In the genomic region with DNA sequence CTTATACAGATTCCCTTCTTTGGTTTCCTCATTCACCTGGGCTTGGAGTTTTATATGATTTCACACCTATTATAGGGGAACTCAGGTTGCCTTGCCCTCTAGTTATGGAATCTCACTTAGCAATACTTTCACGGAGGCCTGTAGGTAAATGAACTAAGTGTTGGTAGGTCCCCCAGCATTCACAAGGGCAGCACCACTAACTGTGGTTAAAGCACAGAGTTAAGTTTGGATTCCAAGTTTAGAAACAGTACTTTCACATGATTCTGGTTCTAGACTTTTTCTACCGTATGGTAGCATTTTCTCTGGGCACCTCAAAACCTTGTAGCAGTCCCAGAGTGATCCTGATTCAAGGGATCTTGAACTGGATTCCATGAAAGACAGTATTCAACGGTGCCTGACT, we compare ENCODE assay signal across 31 cellular contexts. TPM values are rescaled to one million over a fixed set of nuclear protein-coding genes. Genes with fewer than 3 reads are reported as not detected.
"Had no signal": no experiment of that assay in that cellular context is flagged by ENCODE, and none has a peak within 500 bp of the region (broad histone marks: within the 10 kb centered on the region; RNA-seq: fewer than 3 reads in every experiment).

No MANE protein-coding gene starts in this region.

- H3K9me3 ChIP-seq: ascending aorta, gastrocnemius medialis, left ventricle myocardium inferior, mucosa of descending colon, neutrophil, ovary, right lobe of liver, testis, uterus had no signal

- H3K4me1 ChIP-seq: ascending aorta, gastrocnemius medialis, left ventricle myocardium inferior, testis, uterus had no signal

- H3K27me3 ChIP-seq: ascending aorta, brain microvascular endothelial cell, gastrocnemius medialis, neutrophil, ovary, right lobe of liver, testis, uterus had no signal

- H3K4me3 ChIP-seq: ascending aorta, gastrocnemius medialis, left ventricle myocardium inferior, mucosa of descending colon, ovary, right lobe of liver, testis, uterus had no signal

- H3K36me3 ChIP-seq: ascending aorta, brain microvascular endothelial cell, gastrocnemius medialis, left ventricle myocardium inferior, neutrophil, ovary, right lobe of liver, uterus had no signal

- H3K27ac ChIP-seq: ascending aorta, brain microvascular endothelial cell, gastrocnemius medialis, left ventricle myocardium inferior, neutrophil, ovary, right lobe of liver, testis, uterus had no signal

- H3K4me3 Mint-ChIP-seq: activated CD4-positive, alpha-beta T cell treated with anti-CD3 and anti-CD28 coated beads for 36 hours; activated naive CD4-positive, alpha-beta T cell treated with anti-CD3 and anti-CD28 coated beads, Interleukin-2, amount 10 ng/mL, durations not matched to agents 7 days and 5 days; activated naive CD8-positive, alpha-beta T cell treated with anti-CD3 and anti-CD28 coated beads, Interleukin-2, amount 10 ng/mL, durations not matched to agents 7 days and 5 days; effector memory CD8-positive, alpha-beta T cell; nephron progenitor cell had no signal

- H3K9me3 Mint-ChIP-seq: activated naive CD4-positive, alpha-beta T cell treated with anti-CD3 and anti-CD28 coated beads, Interleukin-2, amount 10 ng/mL, durations not matched to agents 7 days and 5 days; activated naive CD8-positive, alpha-beta T cell treated with anti-CD3 and anti-CD28 coated beads, Interleukin-2, amount 10 ng/mL, durations not matched to agents 7 days and 5 days; effector memory CD8-positive, alpha-beta T cell; nephron progenitor cell had no signal

- DNase-seq: activated CD4-positive, alpha-beta T cell treated with anti-CD3 and anti-CD28 coated beads for 36 hours; activated CD4-positive, CD25-positive, alpha-beta regulatory T cell; activated CD8-positive, alpha-beta memory T cell treated with anti-CD3 and anti-CD28 coated beads for 24 hours; activated gamma-delta T cell; activated naive CD4-positive, alpha-beta T cell treated with anti-CD3 and anti-CD28 coated beads, Interleukin-2, amount 10 ng/mL, durations not matched to agents 7 days and 5 days; activated naive CD8-positive, alpha-beta T cell treated with anti-CD3 and anti-CD28 coated beads, Interleukin-2, amount 10 ng/mL, durations not matched to agents 7 days and 5 days; brain microvascular endothelial cell; caudate nucleus; cortex of kidney; effector memory CD8-positive, alpha-beta T cell; erythroblast; gastrocnemius medialis; glutamatergic neuron; islet precursor cell; left ventricle myocardium inferior; mucosa of descending colon; nephron progenitor cell; ovary; right lobe of liver; stimulated activated CD4-positive, alpha-beta T cell treated with anti-CD3 and anti-CD28 coated beads, Interleukin-2, amount 100 ng/mL, for 48 hours; stimulated activated naive CD4-positive, alpha-beta T cell treated with Interleukin-2 at 50 U/mL for 16 hours; testis; trophoblast cell; uterus had no signal

- H3K27me3 Mint-ChIP-seq: activated CD4-positive, alpha-beta T cell treated with anti-CD3 and anti-CD28 coated beads for 36 hours; activated naive CD4-positive, alpha-beta T cell treated with anti-CD3 and anti-CD28 coated beads, Interleukin-2, amount 10 ng/mL, durations not matched to agents 7 days and 5 days; activated naive CD8-positive, alpha-beta T cell treated with anti-CD3 and anti-CD28 coated beads, Interleukin-2, amount 10 ng/mL, durations not matched to agents 7 days and 5 days; effector memory CD8-positive, alpha-beta T cell had no signal

- H3K27ac Mint-ChIP-seq: activated naive CD4-positive, alpha-beta T cell treated with anti-CD3 and anti-CD28 coated beads, Interleukin-2, amount 10 ng/mL, durations not matched to agents 7 days and 5 days; activated naive CD8-positive, alpha-beta T cell treated with anti-CD3 and anti-CD28 coated beads, Interleukin-2, amount 10 ng/mL, durations not matched to agents 7 days and 5 days; nephron progenitor cell; progenitor cell of endocrine pancreas had no signal

- ATAC-seq: effector memory CD8-positive, alpha-beta T cell; gastrocnemius medialis; mucosa of descending colon had no signal

RNA-seq across cellular contexts. Expression of gene SH2D1A, which starts 46.4 kb away (rescaled TPM):
- total RNA-seq: ascending aorta, chondrocyte, gastrocnemius medialis, lung microvascular endothelial cell, myocyte, progenitor cell of endocrine pancreas, renal cortical epithelial cell, testis had no signal
